24 cellular contexts compared by ENCODE assay signal in the genomic region with DNA sequence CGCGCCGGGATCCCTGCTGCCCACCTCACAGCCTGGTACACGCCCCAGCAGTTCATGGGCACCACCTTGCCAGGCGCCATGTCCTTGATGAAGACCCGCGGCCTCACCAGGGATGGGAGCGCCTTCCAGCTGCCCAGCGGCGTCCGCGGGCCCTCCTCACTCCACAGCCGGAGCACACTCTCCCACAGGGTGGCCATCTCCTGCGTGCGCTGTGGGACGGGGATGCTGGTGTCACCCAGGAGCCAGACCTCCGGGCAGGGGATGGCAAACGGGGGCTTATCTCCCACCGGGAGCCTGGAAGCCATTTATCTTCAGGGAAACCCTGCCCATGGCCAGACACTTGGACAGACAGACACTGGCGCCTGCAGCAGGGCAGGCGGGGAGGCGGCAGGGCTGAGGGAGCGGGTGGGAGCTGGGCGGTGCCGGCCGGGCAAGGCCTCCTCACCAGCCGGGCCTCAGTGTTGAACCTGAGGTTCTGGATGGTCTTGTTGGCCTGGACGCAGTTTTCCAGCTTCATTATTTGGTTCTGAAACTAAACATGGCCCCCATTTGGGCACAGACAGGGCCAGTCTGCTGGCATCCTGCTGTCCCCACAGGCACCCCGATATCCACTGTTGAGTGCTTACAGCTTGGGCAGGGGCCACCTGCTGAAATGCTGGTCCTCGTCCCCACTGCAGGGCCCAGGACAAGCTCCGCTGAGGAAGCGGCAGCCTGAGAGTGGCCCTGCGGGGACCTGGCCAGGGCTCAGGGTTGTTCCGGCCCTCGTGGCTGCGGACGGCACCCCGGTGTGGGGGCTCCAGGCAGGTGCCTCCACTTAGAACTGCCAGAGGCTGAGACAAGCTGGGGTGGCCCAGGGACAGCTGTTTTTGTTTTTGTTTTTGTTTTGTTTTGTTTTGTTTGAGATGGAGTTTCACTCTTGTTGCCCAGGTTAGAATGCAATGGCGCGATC. TPM values are rescaled to one million over a fixed set of nuclear protein-coding genes. Genes with fewer than 3 reads are reported as not detected.
"Had no signal": no experiment of that assay in that cellular context is flagged by ENCODE, and none has a peak within 500 bp of the region (broad histone marks: within the 10 kb centered on the region; RNA-seq: fewer than 3 reads in every experiment).

No MANE protein-coding gene starts in this region.

- H3K27me3 ChIP-seq: heart left ventricle, upper lobe of right lung had no signal

- DNase-seq: activated CD4-positive, alpha-beta T cell treated with anti-CD3 and anti-CD28 coated beads for 4 hours; activated CD4-positive, alpha-beta T cell treated with anti-CD3 and anti-CD28 coated beads, Interleukin-2, amount 50 U/mL, for 48 hours; activated CD8-positive, alpha-beta memory T cell treated with anti-CD3 and anti-CD28 coated beads for 24 hours; activated effector memory CD4-positive, alpha-beta T cell treated with Interleukin-2 at 50 U/mL for 16 hours; activated naive CD4-positive, alpha-beta T cell treated with Interleukin-2 at 50 U/mL for 16 hours; anterior cingulate cortex; endodermal cell; foreskin fibroblast; heart left ventricle; hypothalamus; immature natural killer cell; kidney; left colon; mammary epithelial cell; stimulated activated CD4-positive, alpha-beta T cell treated with anti-CD3 and anti-CD28 coated beads, Interleukin-12 subunit alpha, Interleukin-12 subunit beta, amount 100 ng/mL, for 4 hours; stimulated activated CD4-positive, alpha-beta T cell treated with anti-CD3 and anti-CD28 coated beads, Interleukin-4, amount 100 ng/mL, for 24 hours; stimulated activated naive CD8-positive, alpha-beta T cell treated with anti-CD3 and anti-CD28 coated beads, Interleukin-15, amount 100 ng/mL, for 72 hours; substantia nigra; T-helper 1 cell; upper lobe of right lung had no signal

- H3K27ac ChIP-seq: heart left ventricle, neutrophil, skin epidermis, upper lobe of right lung, VCaP had no signal

- H3K4me3 ChIP-seq: heart left ventricle, skin epidermis, upper lobe of right lung had no signal

- H3K4me1 ChIP-seq: upper lobe of right lung had no signal

- H3K36me3 ChIP-seq: heart left ventricle, neutrophil, upper lobe of right lung had no signal

- H3K9me3 ChIP-seq: heart left ventricle, neutrophil, upper lobe of right lung had no signal

RNA-seq across cellular contexts. Expression of gene PERCC1, which starts 4.0 kb away (rescaled TPM):
- polyA plus RNA-seq: immature natural killer cell, liver, mammary epithelial cell had no signal

RNA-seq across cellular contexts. Expression of gene CCDC154, which starts 9.4 kb away (rescaled TPM):
- polyA plus RNA-seq: immature natural killer cell, mammary epithelial cell had no signal
